ENCODE assay signal across 8 cellular contexts in the genomic region with DNA sequence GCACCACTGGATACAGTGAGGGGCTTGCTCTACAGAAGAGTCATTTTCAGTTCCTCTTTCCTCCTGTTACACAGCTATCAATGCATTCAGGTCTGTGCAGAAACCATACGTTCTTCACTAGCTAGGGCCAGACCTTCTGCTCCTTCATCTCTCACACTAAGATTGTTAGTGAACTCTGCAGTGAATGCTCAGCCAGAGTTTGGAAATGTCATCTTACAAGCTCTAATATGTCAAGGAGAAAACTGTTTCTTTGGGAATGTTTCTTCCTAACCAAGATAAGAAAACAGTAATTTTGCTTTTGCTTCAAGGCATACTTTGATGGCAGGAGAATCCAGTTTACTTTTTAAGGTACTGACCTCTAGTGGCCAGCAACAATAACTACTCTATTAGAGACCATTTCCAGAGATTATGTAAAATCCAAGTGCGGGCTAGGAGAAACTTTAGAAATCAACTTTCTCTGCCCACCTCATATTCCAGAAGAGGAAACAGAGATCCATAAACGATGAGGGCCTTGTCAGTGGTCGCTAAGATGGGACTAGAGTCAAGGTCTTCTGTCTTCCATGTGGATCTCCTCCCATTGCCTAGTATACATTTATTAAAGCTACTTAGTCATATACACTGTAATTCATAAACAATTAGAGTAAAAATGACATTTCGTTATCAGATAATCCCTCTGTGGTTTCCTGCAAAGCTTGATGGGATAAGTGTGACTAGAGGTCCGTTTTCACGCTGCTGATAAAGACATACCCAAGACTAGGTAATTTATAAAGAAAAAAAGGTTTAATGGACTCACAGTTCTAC. TPM values are rescaled to one million over a fixed set of nuclear protein-coding genes. Genes with fewer than 3 reads are reported as not detected.
DNase-seq lines count a peak whose midpoint lies in the region; ATAC-seq and TF ChIP-seq lines count a peak whose summit lies in the region.

No MANE protein-coding gene starts in this region.

- no peaks in the 10 kb centered on the region for H3K9me3 Mint-ChIP-seq in activated T-cell treated with anti-CD3 and anti-CD28 coated beads, Interleukin-2, amount 50 U/mL, for 4 hours

- H3K27me3 Mint-ChIP-seq in activated T-cell treated with anti-CD3 and anti-CD28 coated beads, Interleukin-2, amount 50 U/mL, for 4 hours (ENCODE audit: low read depth): no peaks in the 10 kb centered on the region
- H3K27me3 Mint-ChIP-seq in T-helper 17 cell: peaks cover 7% of the 10 kb centered on the region

- peaks cover 3% of the 10 kb centered on the region for H3K4me1 Mint-ChIP-seq in activated T-cell treated with anti-CD3 and anti-CD28 coated beads, Interleukin-2, amount 50 U/mL, for 4 hours (ENCODE audit: low read depth)
- peaks cover 4% of the 10 kb centered on the region for H3K4me1 Mint-ChIP-seq in T-helper 17 cell

- no peak overlapping the region for H3K4me3 ChIP-seq in Jurkat, Clone E6-1 (ENCODE audit: low read length)
- no peak overlapping the region for H3K4me3 ChIP-seq in foreskin fibroblast (ENCODE audit: low read depth in 1 of 2, low read length in 2 of 2)
- H3K4me3 ChIP-seq in prostate gland: no peak overlapping the region

- peak overlapping the region in 1 of 2 donors; percentile 27 for H3K27ac ChIP-seq in prostate gland

- TF ChIP-seq CTCF in foreskin fibroblast (IDR thresholded peaks at IDR 0.05; ENCODE audit: low read depth, low read length) (peak; percentile 55), prostate gland (IDR thresholded peaks at IDR 0.05) (peak; percentile 12 to 85 (median 78))

- 33% methylated on average over 7 of the region's 7 CpGs for WGBS in prostate gland

- peak; percentile 67 to 70 for ATAC-seq in activated T-cell treated with anti-CD3 and anti-CD28 coated beads, Interleukin-2, amount 50 U/mL, for 4 hours
- ATAC-seq in GM21825 (IDR thresholded peaks at IDR 0.05; ENCODE audit: unreplicated experiment) (peak; percentile 95), T-helper 17 cell (peak; percentile 80)

- no peak overlapping the region for H3K4me3 Mint-ChIP-seq in activated T-cell treated with anti-CD3 and anti-CD28 coated beads, Interleukin-2, amount 50 U/mL, for 4 hours
- peak overlapping the region; percentile 33 for H3K4me3 Mint-ChIP-seq in T-helper 17 cell

- no peaks in the 10 kb centered on the region for H3K27me3 ChIP-seq in prostate gland (replicated peaks; ENCODE audit: insufficient read depth)

- no peak for DNase-seq in activated T-cell treated with anti-CD3 and anti-CD28 coated beads, Interleukin-2, amount 50 U/mL, for 4 hours
- DNase-seq in activated T-cell treated with anti-CD3 and anti-CD28 coated beads for 4 hours (no peak), T-helper 17 cell (no peak), foreskin fibroblast (peak; percentile 31 to 77), prostate gland (ENCODE audit: low spot score) (no peak), islet precursor cell (no peak)
- DNase-seq in Jurkat, Clone E6-1 (ENCODE audit: low read depth, low spot score): peak; percentile 33

- no peaks in the 10 kb centered on the region for H3K4me1 ChIP-seq in prostate gland (replicated peaks)

- H3K36me3 ChIP-seq in prostate gland: no peaks in the 10 kb centered on the region

- no peak overlapping the region for H3K27ac Mint-ChIP-seq in T-helper 17 cell

- no peak for TF ChIP-seq POLR2A in prostate gland (IDR thresholded peaks at IDR 0.05)

- intact Hi-C loops in prostate gland (cut with DNase I): loop anchor here (2.0 to 10.0 kb wide), 5 partner anchors 60 to 453 kb away; partner anchors contain the start of gene CPEB2

- no peaks in the 10 kb centered on the region for H3K36me3 Mint-ChIP-seq in activated T-cell treated with anti-CD3 and anti-CD28 coated beads, Interleukin-2, amount 50 U/mL, for 4 hours (ENCODE audit: insufficient read depth)
- H3K36me3 Mint-ChIP-seq in T-helper 17 cell (ENCODE audit: low read depth): no peaks in the 10 kb centered on the region

- H3K9me3 ChIP-seq in T-helper 17 cell (ENCODE audit: control insufficient read depth, low read length, poor library complexity, severe bottlenecking): no peaks in the 10 kb centered on the region
- H3K9me3 ChIP-seq in prostate gland: no peaks in the 10 kb centered on the region

RNA-seq across cellular contexts. Expression of gene CC2D2A, which starts 12.1 kb away (rescaled TPM):
- under 1 TPM in 1 of 3 donors, not detected in 2; 0.11 TPM for total RNA-seq in activated T-cell treated with anti-CD3 and anti-CD28 coated beads, Interleukin-2, amount 50 U/mL, for 4 hours
- polyA plus RNA-seq in Jurkat, Clone E6-1 (2012; ENCODE audit: insufficient read depth, insufficient read length): not detected
- total RNA-seq in T-helper 17 cell (1 to 10 TPM in 1 of 2 donors, under 1 TPM in 1; 0.60 to 1.6 TPM), prostate gland (10 to 100 TPM; 13.5 to 38.1 TPM)

RNA-seq across cellular contexts. Expression of gene C1QTNF7, which starts 29.8 kb away (rescaled TPM):
- not detected for total RNA-seq in activated T-cell treated with anti-CD3 and anti-CD28 coated beads, Interleukin-2, amount 50 U/mL, for 4 hours
- not detected for polyA plus RNA-seq in Jurkat, Clone E6-1 (2012; ENCODE audit: insufficient read depth, insufficient read length)
- total RNA-seq in T-helper 17 cell (not detected), prostate gland (1 to 10 TPM; 4.6 to 6.0 TPM)

Comparison
In these comparisons a context has a peak if more than half of its experiments do, and no peak if none do; other contexts are left out.
1. DNase-seq: peak in Jurkat, Clone E6-1 (single experiment) and foreskin fibroblast (2 of 2); none in activated T-cell treated with anti-CD3 and anti-CD28 coated beads, Interleukin-2, amount 50 U/mL, for 4 hours (single experiment), activated T-cell treated with anti-CD3 and anti-CD28 coated beads for 4 hours (single experiment), T-helper 17 cell (0 of 3), prostate gland (single experiment) and islet precursor cell (single experiment).
2. RNA of gene CC2D2A, which starts 12.1 kb away (total RNA-seq): 13.5 to 38.1 TPM in prostate gland; 0.60 to 1.6 TPM in T-helper 17 cell and 0.11 TPM in activated T-cell treated with anti-CD3 and anti-CD28 coated beads, Interleukin-2, amount 50 U/mL, for 4 hours; every median in the first group is over 4 times any median in the second.
3. RNA of gene C1QTNF7, which starts 29.8 kb away (total RNA-seq): 4.6 to 6.0 TPM in prostate gland; not detected in activated T-cell treated with anti-CD3 and anti-CD28 coated beads, Interleukin-2, amount 50 U/mL, for 4 hours and not detected in T-helper 17 cell; every median in the first group is over 4 times any median in the second.
4. Peak in every context shown above with its lines, with median percentiles within 50 percentile points of each other: ATAC-seq.